Comparison of ENCODE assay signal across 8 cellular contexts in the genomic region with DNA sequence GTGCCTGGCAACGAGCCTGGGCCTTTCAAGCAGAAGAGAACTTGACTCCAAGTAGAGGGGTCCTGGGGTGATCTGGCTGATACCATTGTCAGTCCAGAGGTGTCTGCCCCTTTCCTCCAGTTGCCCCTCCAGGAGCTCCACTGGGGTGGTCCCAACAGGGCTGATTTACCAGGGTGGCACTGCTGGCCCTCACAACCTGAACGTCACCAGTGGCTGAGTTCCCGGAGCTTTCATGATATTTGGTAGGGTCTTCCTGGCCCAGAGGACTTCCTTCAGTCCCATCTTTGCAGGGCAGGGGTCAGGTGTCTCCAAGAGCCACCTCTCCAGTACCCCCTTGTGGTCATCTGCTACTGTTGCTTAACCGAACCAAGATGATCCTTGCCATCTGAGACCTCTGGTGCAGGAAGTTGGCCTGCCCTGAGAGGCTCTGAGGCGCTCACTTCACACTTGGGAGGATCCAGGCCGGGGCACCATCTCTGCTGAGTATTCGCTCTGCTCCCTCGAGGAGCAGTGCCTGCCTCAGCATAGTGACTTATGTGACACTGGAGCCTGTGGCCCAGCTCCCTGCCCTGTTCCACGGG. TPM values are rescaled to one million over a fixed set of nuclear protein-coding genes. Genes with fewer than 3 reads are reported as not detected.
A peak's percentile ranks its signal among the peaks of the same experiment; 100 is the strongest.
DNase-seq lines count a peak whose midpoint lies in the region; ATAC-seq and TF ChIP-seq lines count a peak whose summit lies in the region.

No MANE protein-coding gene starts in this region.

- H3K27ac Mint-ChIP-seq in brain (peak overlapping the region in 3 of 5 experiments; percentile 55 to 81 (median 76)), memory B cell (peak overlapping the region; percentile 94)

- H3K4me1 Mint-ChIP-seq in brain (peaks cover 24% of the 10 kb centered on the region), memory B cell (peaks cover 48% of the 10 kb centered on the region)

- POLR2A ChIA-PET in AG04450 (lab: Yijun Ruan, JAX), result no interaction called here

- TF ChIP-seq CTCF in AG04450 (IDR thresholded peaks at IDR 0.05; ENCODE audit: low read depth, low read length) (peak; percentile 39; the same call in 1 of the 2 replicates), GM12874 (IDR thresholded peaks at IDR 0.05; ENCODE audit: insufficient read depth, low read depth, low read length) (peak; percentile 55; the same call in 1 of the 2 replicates), Peyer's patch (IDR thresholded peaks at IDR 0.05) (peak; percentile 13 to 39 (median 32)), brain (conservative IDR thresholded peaks at IDR 0.05) (peak in 1 of 2 experiments; percentile 54)

- H3K27me3 Mint-ChIP-seq in brain (no peaks in the 10 kb centered on the region), memory B cell (no peaks in the 10 kb centered on the region)

- H3K27ac ChIP-seq in AG04450 (ENCODE audit: low read depth, low read length), result no peak overlapping the region
- peak overlapping the region; percentile 40 to 100 (median 94) for H3K27ac ChIP-seq in Peyer's patch

- H3K36me3 Mint-ChIP-seq in brain (peaks cover 9% of the 10 kb centered on the region), memory B cell (peaks cover 14% of the 10 kb centered on the region)

- ATAC-seq in memory B cell (ENCODE audit: low read depth), result no peak

- no peak overlapping the region for H3K4me3 ChIP-seq in AG04450 (ENCODE audit: low read depth, low read length)
- peak overlapping the region in 1 of 4 donors; percentile 92 for H3K4me3 ChIP-seq in Peyer's patch

- DNase-seq in AG04450 (ENCODE audit: low read depth, low spot score) (no peak), Peyer's patch (peak in 2 of 3 donors; percentile 57 to 72), memory B cell (ENCODE audit: low spot score in 2 of 2) (peak; percentile 42 to 47), dedifferentiated amniotic fluid mesenchymal stem cell (ENCODE audit: extremely low spot score) (no peak), NCI-H2107 treated with DMSO at 0.1 percent for 48 hours (lab: John Stamatoyannopoulos, UW; ENCODE audit: unreplicated experiment) (no peak)
- no peak for DNase-seq in activated CD4-positive, CD25-positive, alpha-beta regulatory T cell treated with anti-CD3 and anti-CD28 coated beads, Interleukin-2, amount 50 U/mL, for 72 hours

- H3K4me3 Mint-ChIP-seq in brain (peak overlapping the region in 2 of 5 experiments; percentile 57 to 61), memory B cell (peak overlapping the region; percentile 96)

- H3K9me3 ChIP-seq in AG04450 (ENCODE audit: control insufficient read depth, insufficient read depth, low read length) (no peaks in the 10 kb centered on the region; the same call in 1 of the 2 replicates), Peyer's patch (no peaks in the 10 kb centered on the region)

- H3K36me3 ChIP-seq in Peyer's patch, result peaks cover 0 to 28% (median 0%) of the 10 kb centered on the region in 3 donors

- H3K4me1 ChIP-seq in Peyer's patch, result peaks cover 0 to 34% (median 27%) of the 10 kb centered on the region in 4 donors

- no peak for TF ChIP-seq POLR2A in Peyer's patch (IDR thresholded peaks at IDR 0.05)

- CTCF ChIA-PET in AG04450 (lab: Charles Lee), result interaction anchor here (1.0 kb wide), 1 partner anchor 18 kb away, joined by 3 read pairs; no protein-coding TSS in a partner anchor

- no peaks in the 10 kb centered on the region for H3K27me3 ChIP-seq in AG04450 (ENCODE audit: control insufficient read depth, insufficient read depth, low read length)
- no peaks in the 10 kb centered on the region for H3K27me3 ChIP-seq in Peyer's patch

- H3K9me3 Mint-ChIP-seq in brain, result no peaks in the 10 kb centered on the region
- H3K9me3 Mint-ChIP-seq in memory B cell, result no peaks in the 10 kb centered on the region

RNA-seq across cellular contexts. Expression of gene LIMD2, which starts 3.5 kb away (rescaled TPM):
- polyA plus RNA-seq in AG04450 (2011; rRNA removed), result 13.4 and 24.6 TPM in 2 replicates
- polyA minus RNA-seq in AG04450 (2011; rRNA and poly(A)+ RNA removed), result 4.5 and 10.3 TPM in 2 replicates
- total RNA-seq in Peyer's patch, result 10 to 100 TPM in 3 of 4 donors, 1 to 10 TPM in 1; 9.9 to 79.2 (median 12.6) TPM
- polyA plus RNA-seq in brain (ENCODE audit: insufficient read depth, low read depth, low replicate concordance), result 71.4 TPM

RNA-seq across cellular contexts. Expression of gene STRADA, which starts 45.1 kb away (rescaled TPM):
- polyA plus RNA-seq in AG04450 (2011; rRNA removed) (28.0 and 28.1 TPM in 2 replicates), brain (ENCODE audit: insufficient read depth, low read depth, low replicate concordance) (51.6 TPM)
- polyA minus RNA-seq in AG04450 (2011; rRNA and poly(A)+ RNA removed), result 25.8 and 27.9 TPM in 2 replicates
- total RNA-seq in Peyer's patch, result 10 to 100 TPM; 14.2 to 52.8 (median 40.4) TPM

Comparison
In these comparisons a context has a peak if more than half of its experiments do, and no peak if none do; other contexts are left out.
1. DNase-seq: peak in Peyer's patch (2 of 3) and memory B cell (2 of 2); none in AG04450 (single experiment), activated CD4-positive, CD25-positive, alpha-beta regulatory T cell treated with anti-CD3 and anti-CD28 coated beads, Interleukin-2, amount 50 U/mL, for 72 hours (single experiment), dedifferentiated amniotic fluid mesenchymal stem cell (single experiment) and NCI-H2107 treated with DMSO at 0.1 percent for 48 hours (single experiment).